Comparison of ENCODE assay signal across 24 cellular contexts in genomic region chr21:17501107-17502006, GRCh38. TPM values are rescaled to one million over a fixed set of nuclear protein-coding genes. Genes with fewer than 3 reads are reported as not detected.
DNase-seq lines count a peak whose midpoint lies in the region; ATAC-seq and TF ChIP-seq lines count a peak whose summit lies in the region.
"Had no signal": no experiment of that assay in that cellular context is flagged by ENCODE, and none has a peak within 500 bp of the region (broad histone marks: within the 10 kb centered on the region; RNA-seq: fewer than 3 reads in every experiment).

No MANE protein-coding gene starts in this region.

- no peak overlapping the region for H3K27ac ChIP-seq in HCT116 (ENCODE audit: low read depth, low read length)
- H3K27ac ChIP-seq: body of pancreas, coronary artery, heart right ventricle, ovary had no signal

- no peak for TF ChIP-seq POLR2A in HCT116 (IDR thresholded peaks at IDR 0.05; ENCODE audit: borderline replicate concordance, extremely low read depth, insufficient read depth, insufficient read length)

- TF ChIP-seq RAD21 in HCT116 (IDR thresholded peaks at IDR 0.05; ENCODE audit: low read depth) = no peak

- no peak overlapping the region for H3K27ac Mint-ChIP-seq in WTC11
- H3K27ac Mint-ChIP-seq: activated naive CD8-positive, alpha-beta T cell treated with anti-CD3 and anti-CD28 coated beads for 36 hours; IgD-negative memory B cell; immature natural killer cell; naive B cell; type B pancreatic cell had no signal

- no peaks in the 10 kb centered on the region for H4K20me1 ChIP-seq in HCT116 (ENCODE audit: insufficient read depth)

- H3K9me3 ChIP-seq in HCT116 (ENCODE audit: control insufficient read depth in 1 of 2, insufficient read depth in 1 of 2, low read depth in 1 of 2, low read length in 2 of 2) = no peaks in the 10 kb centered on the region
- no peaks in the 10 kb centered on the region for H3K9me3 ChIP-seq in BE2C
- H3K9me3 ChIP-seq: body of pancreas, ovary had no signal

- H3K27me3 ChIP-seq in HCT116 (ENCODE audit: insufficient read depth, low read length) (peaks cover 26% of the 10 kb centered on the region), BE2C (no peaks in the 10 kb centered on the region)
- H3K27me3 ChIP-seq: body of pancreas, heart right ventricle, ovary had no signal

- no TSS peak for BruUV-seq in HCT116 (replicated peaks; lab: Mats Ljungman, UMichigan)

- TF ChIP-seq CTCF in HCT116 (IDR thresholded peaks at IDR 0.05 in 2 of 3, conservative IDR thresholded peaks at IDR 0.05 in 1 of 3; ENCODE audit: borderline replicate concordance in 1 of 3, insufficient read depth in 1 of 3, low read depth in 2 of 3, low read length in 2 of 3) (no peak), WTC11 (IDR thresholded peaks at IDR 0.05) (no peak), retinal pigment epithelial cell (conservative IDR thresholded peaks at IDR 0.05; ENCODE audit: low read depth, low read length) (no peak), BE2C (IDR thresholded peaks at IDR 0.05; ENCODE audit: low read depth, low read length) (no peak)

- H3K79me2 ChIP-seq in HCT116 (ENCODE audit: insufficient read depth, low read length) = no peaks in the 10 kb centered on the region

- RAD21 ChIA-PET in HCT116 (lab: Charles Lee; ENCODE audit: low non-redundant PET in 1 of 2, low total read pairs in 2 of 2, uncharacterized antibody in 2 of 2, unreplicated experiment in 2 of 2) = no interaction called here

- ATAC-seq in HCT116 (peak; percentile 90), WTC11 (no peak), HG03135 (IDR thresholded peaks at IDR 0.05; ENCODE audit: unreplicated experiment) (no peak), HG03354 (IDR thresholded peaks at IDR 0.05; ENCODE audit: poor library complexity, severe bottlenecking, unreplicated experiment) (no peak)
- ATAC-seq: body of pancreas; heart right ventricle; stimulated activated naive CD8-positive, alpha-beta T cell treated with anti-CD3 and anti-CD28 coated beads, Interleukin-15, Interleukin-2, amounts not matched to agents 100 U/mL and 50 U/mL, for 24 hours had no signal

- no peak overlapping the region for H3K4me3 Mint-ChIP-seq in WTC11
- H3K4me3 Mint-ChIP-seq: activated naive CD8-positive, alpha-beta T cell treated with anti-CD3 and anti-CD28 coated beads for 36 hours; IgD-negative memory B cell; immature natural killer cell; naive B cell; type B pancreatic cell had no signal

- no peak overlapping the region for H2AFZ ChIP-seq in HCT116 (ENCODE audit: low read depth, low read length, poor library complexity, severe bottlenecking)

- no peaks in the 10 kb centered on the region for H3K9me2 ChIP-seq in HCT116 (ENCODE audit: insufficient read depth)

- POLR2A ChIA-PET in HCT116 (lab: Charles Lee) = no interaction called here
- POLR2A ChIA-PET in WTC11 (lab: Charles Lee) = no interaction called here

- no peaks in the 10 kb centered on the region for H3K4me1 Mint-ChIP-seq in WTC11
- H3K4me1 Mint-ChIP-seq: activated naive CD8-positive, alpha-beta T cell treated with anti-CD3 and anti-CD28 coated beads for 36 hours; IgD-negative memory B cell; immature natural killer cell; naive B cell had no signal

- H3K9me3 Mint-ChIP-seq in WTC11 = peaks cover 11% of the 10 kb centered on the region
- H3K9me3 Mint-ChIP-seq: type B pancreatic cell had no signal

- peaks cover 16 to 22% of the 10 kb centered on the region in 2 experiments for H3K4me1 ChIP-seq in HCT116 (ENCODE audit: control insufficient read depth in 1 of 2, insufficient read depth in 2 of 2, low read length in 2 of 2)
- no peaks in the 10 kb centered on the region for H3K4me1 ChIP-seq in BE2C
- H3K4me1 ChIP-seq: body of pancreas, heart right ventricle had no signal

- H3K9ac ChIP-seq in HCT116 (ENCODE audit: low read length) = no peak overlapping the region

- H3K4me2 ChIP-seq in HCT116 (ENCODE audit: low read length) = peak overlapping the region; percentile 49

- peak; percentile 57 for DNase-seq in HCT116 (ENCODE audit: low read depth, low spot score)
- DNase-seq in NCI-H146 treated with DMSO at 0.1 percent for 48 hours (lab: John Stamatoyannopoulos, UW; ENCODE audit: unreplicated experiment) = peak; percentile 19
- DNase-seq in WTC11 (ENCODE audit: low spot score) = no peak
- DNase-seq in retinal pigment epithelial cell (ENCODE audit: low read depth) = peak; percentile 74
- no peak for DNase-seq in BE2C
- DNase-seq: activated CD4-positive, alpha-beta T cell treated with anti-CD3 and anti-CD28 coated beads for 1 hour; activated naive CD8-positive, alpha-beta T cell treated with anti-CD3 and anti-CD28 coated beads for 36 hours; body of pancreas; HCEC 1CT; heart right ventricle; immature natural killer cell; naive B cell; NCI-H2029 treated with DMSO at 0.1 percent for 48 hours; NCI-H526; OCI-M1; ovary; stimulated activated CD4-positive, alpha-beta T cell treated with anti-CD3 and anti-CD28 coated beads, Interleukin-2, amount 100 ng/mL, for 24 hours; stimulated activated naive CD8-positive, alpha-beta T cell treated with anti-CD3 and anti-CD28 coated beads, Interleukin-15, Interleukin-2, amounts not matched to agents 100 U/mL and 50 U/mL, for 24 hours had no signal

- H3K4me3 ChIP-seq in HCT116 (replicated peaks in 1 of 2; ENCODE audit: low read depth in 1 of 2, low read length in 2 of 2) = no peak overlapping the region
- H3K4me3 ChIP-seq in retinal pigment epithelial cell (ENCODE audit: low read length) = no peak overlapping the region
- H3K4me3 ChIP-seq in BE2C (ENCODE audit: low read depth, low read length) = no peak overlapping the region
- H3K4me3 ChIP-seq: body of pancreas, coronary artery, heart right ventricle, lung, ovary had no signal

- H3K36me3 ChIP-seq in HCT116 (ENCODE audit: control insufficient read depth in 1 of 2, insufficient read depth in 2 of 2, low read length in 2 of 2) = no peaks in the 10 kb centered on the region
- no peaks in the 10 kb centered on the region for H3K36me3 ChIP-seq in BE2C
- H3K36me3 ChIP-seq: heart right ventricle, ovary had no signal

- CTCF ChIA-PET in HCT116 (lab: Charles Lee) (interaction anchor here (0.6 to 2.9 kb wide), 2 partner anchors 11 to 1677 kb away, joined by 3 to 11 read pairs; no protein-coding TSS in a partner anchor), WTC11 (lab: Charles Lee) (no interaction called here)

- no peaks in the 10 kb centered on the region for H3K27me3 Mint-ChIP-seq in WTC11 (ENCODE audit: low read depth)
- H3K27me3 Mint-ChIP-seq: type B pancreatic cell had no signal

- intact Hi-C loops in HCT116 (cut with micrococcal nuclease) = no loop called here

- H3K36me3 Mint-ChIP-seq in WTC11 = peaks cover 8% of the 10 kb centered on the region
- H3K36me3 Mint-ChIP-seq: activated naive CD8-positive, alpha-beta T cell treated with anti-CD3 and anti-CD28 coated beads for 36 hours; IgD-negative memory B cell; immature natural killer cell; naive B cell; type B pancreatic cell had no signal

TF ChIP-seq in HCT116, 20 proteins besides CTCF, POLR2A, EP300 and RAD21 (continues in another document):
- TF ChIP-seq EZH2phosphoT487 (IDR thresholded peaks at IDR 0.05; ENCODE audit: borderline replicate concordance) (no peak), JUND (IDR thresholded peaks at IDR 0.05) (peak; percentile 46), MAX (IDR thresholded peaks at IDR 0.05) (no peak), SRF (IDR thresholded peaks at IDR 0.05; ENCODE audit: low read depth) (no peak)

TF ChIP-seq in WTC11, 78 proteins besides CTCF, POLR2A, EP300 and RAD21:
- TF ChIP-seq ATF2 (CRISPR knock-in tag; IDR thresholded peaks at IDR 0.05; ENCODE audit: borderline replicate concordance, low read depth) (no peak), GABPB1 (CRISPR knock-in tag; IDR thresholded peaks at IDR 0.05) (peak; percentile 62), USF1 (CRISPR knock-in tag; IDR thresholded peaks at IDR 0.05) (no peak), FOXJ3 (CRISPR knock-in tag; IDR thresholded peaks at IDR 0.05; ENCODE audit: borderline replicate concordance) (no peak)
TF ChIP-seq in WTC11: peak in this region for 1.

RNA-seq across cellular contexts. Expression of gene CXADR, which starts 11.5 kb away (rescaled TPM):
- total RNA-seq in HCT116 (2021; ENCODE audit: unreplicated experiment) = 21.6 TPM
- polyA plus RNA-seq in HCT116 (2012) = 10.3 and 10.8 TPM in 2 replicates
- 119 to 125 TPM (median 119 TPM) in 3 replicates for total RNA-seq in WTC11 (2021)
- 1.4 TPM for polyA plus RNA-seq in BE2C (2012; ENCODE audit: insufficient read depth, insufficient read length, low read depth)
- polyA plus RNA-seq: IgD-negative memory B cell, immature natural killer cell had no signal

Comparison
In these comparisons a context has a peak if more than half of its experiments do, and no peak if none do; other contexts are left out.
1. DNase-seq: peak in HCT116 (single experiment), NCI-H146 treated with DMSO at 0.1 percent for 48 hours (single experiment) and retinal pigment epithelial cell (single experiment); none in WTC11 (single experiment) and BE2C (single experiment).
2. Of the 4 proteins assayed by ChIP-seq in both WTC11 and HCT116: peak only in WTC11: none; only in HCT116: SP1; in both: none; in neither: 3.